1 cellular context compared by ENCODE assay signal in genomic region chr2:133977385-133977784, GRCh38.
TF ChIP-seq lines count a peak whose summit lies in the region.

No MANE protein-coding gene starts in this region.

TF ChIP-seq in SK-N-SH treated with all-trans-retinoic acid at 6 μM for 48 hours, 23 proteins besides CTCF, POLR2A, EP300 and RAD21 (continued from another document):
- no peak for TF ChIP-seq PATZ1 (CRISPR knock-in tag; IDR thresholded peaks at IDR 0.05; ENCODE audit: borderline replicate concordance)
- no peak for TF ChIP-seq ARNTL (CRISPR knock-in tag; IDR thresholded peaks at IDR 0.05; ENCODE audit: borderline replicate concordance, low read depth)
